In genomic region chr9:79164396-79164795, GRCh38 we compare ENCODE assay signal across 24 cellular contexts.
"Had no signal": no experiment of that assay in that cellular context is flagged by ENCODE, and none has a peak within 500 bp of the region (broad histone marks: within the 10 kb centered on the region; RNA-seq: fewer than 3 reads in every experiment).

No MANE protein-coding gene starts in this region.

- H3K9me3 ChIP-seq: mucosa of descending colon, pancreas had no signal

- H3K4me2 ChIP-seq: hepatocyte had no signal

- H3K4me3 ChIP-seq: hepatocyte, left ventricle myocardium inferior, mucosa of descending colon, pancreas, skin epidermis had no signal

- H3K9me3 Mint-ChIP-seq: activated B cell treated with CpG ODN at 0.5 μM for 24 hours, memory B cell had no signal

- H3K27ac ChIP-seq: hepatocyte, left ventricle myocardium inferior, pancreas had no signal

- H3K4me1 Mint-ChIP-seq: activated B cell treated with CpG ODN at 0.5 μM for 24 hours; central memory CD8-positive, alpha-beta T cell; naive thymus-derived CD4-positive, alpha-beta T cell had no signal

- H2AFZ ChIP-seq: hepatocyte had no signal

- H3K27ac Mint-ChIP-seq: activated B cell treated with CpG ODN at 0.5 μM for 24 hours; activated CD8-positive, alpha-beta T cell treated with anti-CD3 and anti-CD28 coated beads, Interleukin-2, amount 10 ng/mL, durations not matched to agents 7 days and 5 days; activated naive CD4-positive, alpha-beta T cell treated with anti-CD3 and anti-CD28 coated beads, Interleukin-2, amount 50 U/mL, for 72 hours; brain; memory B cell; naive thymus-derived CD4-positive, alpha-beta T cell had no signal

- H3K36me3 Mint-ChIP-seq: activated naive CD4-positive, alpha-beta T cell treated with anti-CD3 and anti-CD28 coated beads, Interleukin-2, amount 50 U/mL, for 72 hours; brain; memory B cell; naive thymus-derived CD4-positive, alpha-beta T cell had no signal

- H3K79me2 ChIP-seq: hepatocyte had no signal

- H3K27me3 ChIP-seq: hepatocyte, pancreas had no signal

- H3K4me3 Mint-ChIP-seq: activated B cell treated with CpG ODN at 0.5 μM for 24 hours; activated CD8-positive, alpha-beta T cell treated with anti-CD3 and anti-CD28 coated beads, Interleukin-2, amount 10 ng/mL, durations not matched to agents 7 days and 5 days; brain; central memory CD8-positive, alpha-beta T cell; memory B cell; naive thymus-derived CD4-positive, alpha-beta T cell; type B pancreatic cell had no signal

- ATAC-seq: activated CD8-positive, alpha-beta T cell treated with anti-CD3 and anti-CD28 coated beads, Interleukin-2, amount 10 ng/mL, durations not matched to agents 7 days and 5 days; activated naive CD4-positive, alpha-beta T cell treated with anti-CD3 and anti-CD28 coated beads, Interleukin-2, amount 50 U/mL, for 72 hours; mucosa of descending colon; naive thymus-derived CD4-positive, alpha-beta T cell; pancreas had no signal

- DNase-seq: activated B cell treated with CpG ODN at 0.5 μM for 24 hours; activated CD4-positive, alpha-beta T cell treated with anti-CD3 and anti-CD28 coated beads for 48 hours; activated CD8-positive, alpha-beta memory T cell treated with anti-CD3 and anti-CD28 coated beads, Interleukin-2, amount 50 U/mL, for 4 hours; activated CD8-positive, alpha-beta T cell treated with anti-CD3 and anti-CD28 coated beads, Interleukin-2, amount 10 ng/mL, durations not matched to agents 7 days and 5 days; activated effector memory CD4-positive, alpha-beta T cell treated with anti-CD3 and anti-CD28 coated beads, Interleukin-2, amount 50 U/mL, for 16 hours; activated T-cell treated with anti-CD3 and anti-CD28 coated beads, Interleukin-2, amount 50 U/mL, for 48 hours; amygdala; cortex of kidney; effector CD8-positive, alpha-beta T cell; left ventricle myocardium inferior; mucosa of descending colon; naive thymus-derived CD4-positive, alpha-beta T cell; pancreas; stimulated activated CD4-positive, alpha-beta T cell treated with anti-CD3 and anti-CD28 coated beads, Interleukin-4, amount 100 ng/mL, for 4 hours; stimulated activated CD8-positive, alpha-beta memory T cell treated with anti-CD3 and anti-CD28 coated beads, Interleukin-4, amount 100 ng/mL, for 48 hours; stimulated activated naive CD4-positive, alpha-beta T cell treated with Interleukin-2 at 50 U/mL for 16 hours; SW 1271 had no signal

- H3K36me3 ChIP-seq: left ventricle myocardium inferior, pancreas had no signal

- H3K4me1 ChIP-seq: left ventricle myocardium inferior, pancreas had no signal

- H3K27me3 Mint-ChIP-seq: central memory CD8-positive, alpha-beta T cell had no signal
